Comparison of ENCODE assay signal across 14 cellular contexts in the genomic region with DNA sequence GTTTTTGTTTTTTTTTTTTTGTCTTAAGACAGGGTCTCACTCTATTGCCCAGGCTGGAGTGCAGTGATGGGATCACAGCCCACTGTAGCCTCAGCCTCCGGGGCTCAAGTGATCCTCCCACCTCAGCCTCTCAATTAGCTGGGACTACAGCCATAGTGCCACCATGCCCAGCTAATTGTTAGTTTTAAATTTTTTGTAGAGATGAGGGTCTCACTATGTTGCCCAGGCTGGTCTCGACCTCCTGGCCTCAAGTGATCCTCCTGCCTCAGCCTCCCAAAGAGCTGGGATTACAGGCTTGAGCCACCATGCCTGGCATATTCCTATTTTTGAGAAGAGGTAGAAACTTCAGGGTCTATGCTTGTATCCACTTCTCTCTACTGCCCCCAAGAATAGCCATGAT. TPM values are rescaled to one million over a fixed set of nuclear protein-coding genes. Genes with fewer than 3 reads are reported as not detected.
"Had no signal": no experiment of that assay in that cellular context is flagged by ENCODE, and none has a peak within 500 bp of the region (broad histone marks: within the 10 kb centered on the region; RNA-seq: fewer than 3 reads in every experiment).

No MANE protein-coding gene starts in this region.

RNA-seq across cellular contexts. Expression of a gene that starts 8.3 kb away (rescaled TPM):
- total RNA-seq: dermis blood vessel endothelial cell had no signal

RNA-seq across cellular contexts. Expression of a gene that starts 34.8 kb away (rescaled TPM):
- total RNA-seq: dermis blood vessel endothelial cell, endothelial cell of umbilical vein, fibroblast of villous mesenchyme, foreskin keratinocyte, gastroesophageal sphincter, heart left ventricle, hepatocyte, left colon, left lobe of liver, left ventricle myocardium inferior, liver, mesenteric fat pad, mucosa of descending colon had no signal
- polyA plus RNA-seq: fibroblast of lung had no signal
